ENCODE assay signal across 9 cellular contexts in genomic region chr3:99808163-99808794, GRCh38. TPM values are rescaled to one million over a fixed set of nuclear protein-coding genes. Genes with fewer than 3 reads are reported as not detected.
DNase-seq lines count a peak whose midpoint lies in the region; ATAC-seq and TF ChIP-seq lines count a peak whose summit lies in the region.
"Had no signal": no experiment of that assay in that cellular context is flagged by ENCODE, and none has a peak within 500 bp of the region (broad histone marks: within the 10 kb centered on the region; RNA-seq: fewer than 3 reads in every experiment).

No MANE protein-coding gene starts in this region.

- H3K9me3 ChIP-seq in cardiac muscle cell (ENCODE audit: low read depth): no peaks in the 10 kb centered on the region

- H3K4me3 ChIP-seq in cardiac muscle cell: no peak overlapping the region
- H3K4me3 ChIP-seq: ovary had no signal

- no peak overlapping the region for H3K4me3 Mint-ChIP-seq in activated T-cell treated with anti-CD3 and anti-CD28 coated beads, Interleukin-2, amount 50 U/mL, for 72 hours

- H3K36me3 Mint-ChIP-seq in activated T-cell treated with anti-CD3 and anti-CD28 coated beads, Interleukin-2, amount 50 U/mL, for 72 hours (ENCODE audit: insufficient read depth in 2 of 2): peaks cover 6 to 8% of the 10 kb centered on the region in 2 donors

- no peaks in the 10 kb centered on the region for H3K4me1 ChIP-seq in cardiac muscle cell (ENCODE audit: low read depth)

- H3K4me1 Mint-ChIP-seq in activated T-cell treated with anti-CD3 and anti-CD28 coated beads, Interleukin-2, amount 50 U/mL, for 72 hours (ENCODE audit: low read depth): peaks cover 6% of the 10 kb centered on the region

- no peak overlapping the region for H3K27ac Mint-ChIP-seq in activated T-cell treated with anti-CD3 and anti-CD28 coated beads, Interleukin-2, amount 50 U/mL, for 72 hours

- no peaks in the 10 kb centered on the region for H3K36me3 ChIP-seq in cardiac muscle cell
- H3K36me3 ChIP-seq: ovary had no signal

- H3K27me3 Mint-ChIP-seq in activated T-cell treated with anti-CD3 and anti-CD28 coated beads, Interleukin-2, amount 50 U/mL, for 72 hours (ENCODE audit: low read depth): no peaks in the 10 kb centered on the region

- ATAC-seq in HG03378 (IDR thresholded peaks at IDR 0.05; ENCODE audit: unreplicated experiment) (peak; percentile 65), HG03095 (IDR thresholded peaks at IDR 0.05; ENCODE audit: unreplicated experiment) (no peak)
- no peak for ATAC-seq in activated T-cell treated with anti-CD3 and anti-CD28 coated beads, Interleukin-2, amount 50 U/mL, for 72 hours (replicated peaks in 1 of 2)

- H3K27ac ChIP-seq in cardiac muscle cell: no peak overlapping the region
- H3K27ac ChIP-seq: ovary had no signal

- no peaks in the 10 kb centered on the region for H3K27me3 ChIP-seq in cardiac muscle cell
- H3K27me3 ChIP-seq: ovary had no signal

- DNase-seq in AG08396 (ENCODE audit: low spot score) (peak; percentile 70), GM10266 (ENCODE audit: extremely low spot score) (peak; percentile 48), NCI-H748 (lab: John Stamatoyannopoulos, UW; ENCODE audit: unreplicated experiment) (peak; percentile 40), cardiac muscle cell (ENCODE audit: low read depth in 1 of 2, low spot score in 1 of 2) (peak; percentile 70 to 88), retina (peak; percentile 57)
- DNase-seq in activated T-cell treated with anti-CD3 and anti-CD28 coated beads, Interleukin-2, amount 50 U/mL, for 72 hours: peak; percentile 35 to 39

- H3K9me3 Mint-ChIP-seq in activated T-cell treated with anti-CD3 and anti-CD28 coated beads, Interleukin-2, amount 50 U/mL, for 72 hours: peaks cover 7 to 9% of the 10 kb centered on the region in 2 donors

- TF ChIP-seq CTCF in GM10266 (IDR thresholded peaks at IDR 0.05; ENCODE audit: control insufficient read depth, insufficient read depth, low read depth, missing control alignments) (peak; percentile 82), cardiac muscle cell (IDR thresholded peaks at IDR 0.05; ENCODE audit: low read depth, low read length) (peak; percentile 95)

RNA-seq across cellular contexts. Expression of gene CMSS1, which starts 9.4 kb away (rescaled TPM):
- total RNA-seq in activated T-cell treated with anti-CD3 and anti-CD28 coated beads, Interleukin-2, amount 50 U/mL, for 72 hours: 100 to 1,000 TPM in 1 of 2 donors, 10 to 100 TPM in 1; 88.5 to 101 TPM
- total RNA-seq in cardiac muscle cell: 13.1 and 17.9 TPM in 2 replicates
- polyA plus RNA-seq in cardiac muscle cell: 32.8 and 32.9 TPM in 2 replicates
